In genomic region chr5:90529234-90529938, GRCh38 we compare ENCODE assay signal across 1 cellular context.
TF ChIP-seq lines count a peak whose summit lies in the region.

Gene LYSMD3, minus strand, starts transcription at chr5:90529584. Its CDS starts 4,295 bp downstream, at chr5:90525289.

TF ChIP-seq in K562, 482 proteins besides CTCF, POLR2A, EP300 and RAD21 (continued from another document and continues in another):
- no peak for TF ChIP-seq PBX2 (CRISPR knock-in tag; IDR thresholded peaks at IDR 0.05; ENCODE audit: low read depth)
- TF ChIP-seq PBX2 (tag; conservative IDR thresholded peaks at IDR 0.05; ENCODE audit: low read depth) = no peak
- peak; percentile 81 for TF ChIP-seq ZNF511 (CRISPR knock-in tag; IDR thresholded peaks at IDR 0.05)
- TF ChIP-seq YBX1 (IDR thresholded peaks at IDR 0.05) = no peak
- TF ChIP-seq PRPF4 (IDR thresholded peaks at IDR 0.05; ENCODE audit: insufficient read depth, low read depth, low read length, poor library complexity, severe bottlenecking) = no peak
- TF ChIP-seq, protein P1, sequence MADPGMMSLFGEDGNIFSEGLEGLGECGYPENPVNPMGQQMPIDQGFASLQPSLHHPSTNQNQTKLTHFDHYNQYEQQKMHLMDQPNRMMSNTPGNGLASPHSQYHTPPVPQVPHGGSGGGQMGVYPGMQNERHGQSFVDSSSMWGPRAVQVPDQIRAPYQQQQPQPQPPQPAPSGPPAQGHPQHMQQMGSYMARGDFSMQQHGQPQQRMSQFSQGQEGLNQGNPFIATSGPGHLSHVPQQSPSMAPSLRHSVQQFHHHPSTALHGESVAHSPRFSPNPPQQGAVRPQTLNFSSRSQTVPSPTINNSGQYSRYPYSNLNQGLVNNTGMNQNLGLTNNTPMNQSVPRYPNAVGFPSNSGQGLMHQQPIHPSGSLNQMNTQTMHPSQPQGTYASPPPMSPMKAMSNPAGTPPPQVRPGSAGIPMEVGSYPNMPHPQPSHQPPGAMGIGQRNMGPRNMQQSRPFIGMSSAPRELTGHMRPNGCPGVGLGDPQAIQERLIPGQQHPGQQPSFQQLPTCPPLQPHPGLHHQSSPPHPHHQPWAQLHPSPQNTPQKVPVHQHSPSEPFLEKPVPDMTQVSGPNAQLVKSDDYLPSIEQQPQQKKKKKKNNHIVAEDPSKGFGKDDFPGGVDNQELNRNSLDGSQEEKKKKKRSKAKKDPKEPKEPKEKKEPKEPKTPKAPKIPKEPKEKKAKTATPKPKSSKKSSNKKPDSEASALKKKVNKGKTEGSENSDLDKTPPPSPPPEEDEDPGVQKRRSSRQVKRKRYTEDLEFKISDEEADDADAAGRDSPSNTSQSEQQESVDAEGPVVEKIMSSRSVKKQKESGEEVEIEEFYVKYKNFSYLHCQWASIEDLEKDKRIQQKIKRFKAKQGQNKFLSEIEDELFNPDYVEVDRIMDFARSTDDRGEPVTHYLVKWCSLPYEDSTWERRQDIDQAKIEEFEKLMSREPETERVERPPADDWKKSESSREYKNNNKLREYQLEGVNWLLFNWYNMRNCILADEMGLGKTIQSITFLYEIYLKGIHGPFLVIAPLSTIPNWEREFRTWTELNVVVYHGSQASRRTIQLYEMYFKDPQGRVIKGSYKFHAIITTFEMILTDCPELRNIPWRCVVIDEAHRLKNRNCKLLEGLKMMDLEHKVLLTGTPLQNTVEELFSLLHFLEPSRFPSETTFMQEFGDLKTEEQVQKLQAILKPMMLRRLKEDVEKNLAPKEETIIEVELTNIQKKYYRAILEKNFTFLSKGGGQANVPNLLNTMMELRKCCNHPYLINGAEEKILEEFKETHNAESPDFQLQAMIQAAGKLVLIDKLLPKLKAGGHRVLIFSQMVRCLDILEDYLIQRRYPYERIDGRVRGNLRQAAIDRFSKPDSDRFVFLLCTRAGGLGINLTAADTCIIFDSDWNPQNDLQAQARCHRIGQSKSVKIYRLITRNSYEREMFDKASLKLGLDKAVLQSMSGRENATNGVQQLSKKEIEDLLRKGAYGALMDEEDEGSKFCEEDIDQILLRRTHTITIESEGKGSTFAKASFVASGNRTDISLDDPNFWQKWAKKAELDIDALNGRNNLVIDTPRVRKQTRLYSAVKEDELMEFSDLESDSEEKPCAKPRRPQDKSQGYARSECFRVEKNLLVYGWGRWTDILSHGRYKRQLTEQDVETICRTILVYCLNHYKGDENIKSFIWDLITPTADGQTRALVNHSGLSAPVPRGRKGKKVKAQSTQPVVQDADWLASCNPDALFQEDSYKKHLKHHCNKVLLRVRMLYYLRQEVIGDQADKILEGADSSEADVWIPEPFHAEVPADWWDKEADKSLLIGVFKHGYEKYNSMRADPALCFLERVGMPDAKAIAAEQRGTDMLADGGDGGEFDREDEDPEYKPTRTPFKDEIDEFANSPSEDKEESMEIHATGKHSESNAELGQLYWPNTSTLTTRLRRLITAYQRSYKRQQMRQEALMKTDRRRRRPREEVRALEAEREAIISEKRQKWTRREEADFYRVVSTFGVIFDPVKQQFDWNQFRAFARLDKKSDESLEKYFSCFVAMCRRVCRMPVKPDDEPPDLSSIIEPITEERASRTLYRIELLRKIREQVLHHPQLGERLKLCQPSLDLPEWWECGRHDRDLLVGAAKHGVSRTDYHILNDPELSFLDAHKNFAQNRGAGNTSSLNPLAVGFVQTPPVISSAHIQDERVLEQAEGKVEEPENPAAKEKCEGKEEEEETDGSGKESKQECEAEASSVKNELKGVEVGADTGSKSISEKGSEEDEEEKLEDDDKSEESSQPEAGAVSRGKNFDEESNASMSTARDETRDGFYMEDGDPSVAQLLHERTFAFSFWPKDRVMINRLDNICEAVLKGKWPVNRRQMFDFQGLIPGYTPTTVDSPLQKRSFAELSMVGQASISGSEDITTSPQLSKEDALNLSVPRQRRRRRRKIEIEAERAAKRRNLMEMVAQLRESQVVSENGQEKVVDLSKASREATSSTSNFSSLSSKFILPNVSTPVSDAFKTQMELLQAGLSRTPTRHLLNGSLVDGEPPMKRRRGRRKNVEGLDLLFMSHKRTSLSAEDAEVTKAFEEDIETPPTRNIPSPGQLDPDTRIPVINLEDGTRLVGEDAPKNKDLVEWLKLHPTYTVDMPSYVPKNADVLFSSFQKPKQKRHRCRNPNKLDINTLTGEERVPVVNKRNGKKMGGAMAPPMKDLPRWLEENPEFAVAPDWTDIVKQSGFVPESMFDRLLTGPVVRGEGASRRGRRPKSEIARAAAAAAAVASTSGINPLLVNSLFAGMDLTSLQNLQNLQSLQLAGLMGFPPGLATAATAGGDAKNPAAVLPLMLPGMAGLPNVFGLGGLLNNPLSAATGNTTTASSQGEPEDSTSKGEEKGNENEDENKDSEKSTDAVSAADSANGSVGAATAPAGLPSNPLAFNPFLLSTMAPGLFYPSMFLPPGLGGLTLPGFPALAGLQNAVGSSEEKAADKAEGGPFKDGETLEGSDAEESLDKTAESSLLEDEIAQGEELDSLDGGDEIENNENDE (IDR thresholded peaks at IDR 0.05; ENCODE audit: low read depth, low read length) = no peak
- peak; percentile 68; the same call in 1 of the 2 replicates for TF ChIP-seq FOXP1 (CRISPR knock-in tag; IDR thresholded peaks at IDR 0.05)
- TF ChIP-seq RBM15 (IDR thresholded peaks at IDR 0.05; ENCODE audit: insufficient read depth, low read length) = no peak
- TF ChIP-seq REST (CRISPR knock-in tag; IDR thresholded peaks at IDR 0.05; ENCODE audit: low read depth) = peak; percentile 58
- peak; percentile 79 for TF ChIP-seq ZBTB12 (CRISPR knock-in tag; IDR thresholded peaks at IDR 0.05)
- peak in 1 of 2 experiments; percentile 77; a peak in 2 of 4 replicates for TF ChIP-seq HDAC1 (IDR thresholded peaks at IDR 0.05)
- TF ChIP-seq ZNF586 (CRISPR knock-in tag; conservative IDR thresholded peaks at IDR 0.05) = no peak
- no peak for TF ChIP-seq HNRNPUL1 (IDR thresholded peaks at IDR 0.05; ENCODE audit: low read length)
- TF ChIP-seq, protein P2, sequence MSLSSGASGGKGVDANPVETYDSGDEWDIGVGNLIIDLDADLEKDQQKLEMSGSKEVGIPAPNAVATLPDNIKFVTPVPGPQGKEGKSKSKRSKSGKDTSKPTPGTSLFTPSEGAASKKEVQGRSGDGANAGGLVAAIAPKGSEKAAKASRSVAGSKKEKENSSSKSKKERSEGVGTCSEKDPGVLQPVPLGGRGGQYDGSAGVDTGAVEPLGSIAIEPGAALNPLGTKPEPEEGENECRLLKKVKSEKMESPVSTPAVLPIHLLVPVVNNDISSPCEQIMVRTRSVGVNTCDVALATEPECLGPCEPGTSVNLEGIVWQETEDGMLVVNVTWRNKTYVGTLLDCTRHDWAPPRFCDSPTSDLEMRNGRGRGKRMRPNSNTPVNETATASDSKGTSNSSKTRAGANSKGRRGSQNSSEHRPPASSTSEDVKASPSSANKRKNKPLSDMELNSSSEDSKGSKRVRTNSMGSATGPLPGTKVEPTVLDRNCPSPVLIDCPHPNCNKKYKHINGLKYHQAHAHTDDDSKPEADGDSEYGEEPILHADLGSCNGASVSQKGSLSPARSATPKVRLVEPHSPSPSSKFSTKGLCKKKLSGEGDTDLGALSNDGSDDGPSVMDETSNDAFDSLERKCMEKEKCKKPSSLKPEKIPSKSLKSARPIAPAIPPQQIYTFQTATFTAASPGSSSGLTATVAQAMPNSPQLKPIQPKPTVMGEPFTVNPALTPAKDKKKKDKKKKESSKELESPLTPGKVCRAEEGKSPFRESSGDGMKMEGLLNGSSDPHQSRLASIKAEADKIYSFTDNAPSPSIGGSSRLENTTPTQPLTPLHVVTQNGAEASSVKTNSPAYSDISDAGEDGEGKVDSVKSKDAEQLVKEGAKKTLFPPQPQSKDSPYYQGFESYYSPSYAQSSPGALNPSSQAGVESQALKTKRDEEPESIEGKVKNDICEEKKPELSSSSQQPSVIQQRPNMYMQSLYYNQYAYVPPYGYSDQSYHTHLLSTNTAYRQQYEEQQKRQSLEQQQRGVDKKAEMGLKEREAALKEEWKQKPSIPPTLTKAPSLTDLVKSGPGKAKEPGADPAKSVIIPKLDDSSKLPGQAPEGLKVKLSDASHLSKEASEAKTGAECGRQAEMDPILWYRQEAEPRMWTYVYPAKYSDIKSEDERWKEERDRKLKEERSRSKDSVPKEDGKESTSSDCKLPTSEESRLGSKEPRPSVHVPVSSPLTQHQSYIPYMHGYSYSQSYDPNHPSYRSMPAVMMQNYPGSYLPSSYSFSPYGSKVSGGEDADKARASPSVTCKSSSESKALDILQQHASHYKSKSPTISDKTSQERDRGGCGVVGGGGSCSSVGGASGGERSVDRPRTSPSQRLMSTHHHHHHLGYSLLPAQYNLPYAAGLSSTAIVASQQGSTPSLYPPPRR (CRISPR knock-in tag; IDR thresholded peaks at IDR 0.05; ENCODE audit: borderline replicate concordance) = no peak
- no peak for TF ChIP-seq ETV1 (tag; conservative IDR thresholded peaks at IDR 0.05; ENCODE audit: low read depth)
- TF ChIP-seq, protein P3, sequence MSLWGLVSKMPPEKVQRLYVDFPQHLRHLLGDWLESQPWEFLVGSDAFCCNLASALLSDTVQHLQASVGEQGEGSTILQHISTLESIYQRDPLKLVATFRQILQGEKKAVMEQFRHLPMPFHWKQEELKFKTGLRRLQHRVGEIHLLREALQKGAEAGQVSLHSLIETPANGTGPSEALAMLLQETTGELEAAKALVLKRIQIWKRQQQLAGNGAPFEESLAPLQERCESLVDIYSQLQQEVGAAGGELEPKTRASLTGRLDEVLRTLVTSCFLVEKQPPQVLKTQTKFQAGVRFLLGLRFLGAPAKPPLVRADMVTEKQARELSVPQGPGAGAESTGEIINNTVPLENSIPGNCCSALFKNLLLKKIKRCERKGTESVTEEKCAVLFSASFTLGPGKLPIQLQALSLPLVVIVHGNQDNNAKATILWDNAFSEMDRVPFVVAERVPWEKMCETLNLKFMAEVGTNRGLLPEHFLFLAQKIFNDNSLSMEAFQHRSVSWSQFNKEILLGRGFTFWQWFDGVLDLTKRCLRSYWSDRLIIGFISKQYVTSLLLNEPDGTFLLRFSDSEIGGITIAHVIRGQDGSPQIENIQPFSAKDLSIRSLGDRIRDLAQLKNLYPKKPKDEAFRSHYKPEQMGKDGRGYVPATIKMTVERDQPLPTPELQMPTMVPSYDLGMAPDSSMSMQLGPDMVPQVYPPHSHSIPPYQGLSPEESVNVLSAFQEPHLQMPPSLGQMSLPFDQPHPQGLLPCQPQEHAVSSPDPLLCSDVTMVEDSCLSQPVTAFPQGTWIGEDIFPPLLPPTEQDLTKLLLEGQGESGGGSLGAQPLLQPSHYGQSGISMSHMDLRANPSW (CRISPR knock-in tag; IDR thresholded peaks at IDR 0.05) = no peak
